7 cellular contexts compared by ENCODE assay signal in the genomic region with DNA sequence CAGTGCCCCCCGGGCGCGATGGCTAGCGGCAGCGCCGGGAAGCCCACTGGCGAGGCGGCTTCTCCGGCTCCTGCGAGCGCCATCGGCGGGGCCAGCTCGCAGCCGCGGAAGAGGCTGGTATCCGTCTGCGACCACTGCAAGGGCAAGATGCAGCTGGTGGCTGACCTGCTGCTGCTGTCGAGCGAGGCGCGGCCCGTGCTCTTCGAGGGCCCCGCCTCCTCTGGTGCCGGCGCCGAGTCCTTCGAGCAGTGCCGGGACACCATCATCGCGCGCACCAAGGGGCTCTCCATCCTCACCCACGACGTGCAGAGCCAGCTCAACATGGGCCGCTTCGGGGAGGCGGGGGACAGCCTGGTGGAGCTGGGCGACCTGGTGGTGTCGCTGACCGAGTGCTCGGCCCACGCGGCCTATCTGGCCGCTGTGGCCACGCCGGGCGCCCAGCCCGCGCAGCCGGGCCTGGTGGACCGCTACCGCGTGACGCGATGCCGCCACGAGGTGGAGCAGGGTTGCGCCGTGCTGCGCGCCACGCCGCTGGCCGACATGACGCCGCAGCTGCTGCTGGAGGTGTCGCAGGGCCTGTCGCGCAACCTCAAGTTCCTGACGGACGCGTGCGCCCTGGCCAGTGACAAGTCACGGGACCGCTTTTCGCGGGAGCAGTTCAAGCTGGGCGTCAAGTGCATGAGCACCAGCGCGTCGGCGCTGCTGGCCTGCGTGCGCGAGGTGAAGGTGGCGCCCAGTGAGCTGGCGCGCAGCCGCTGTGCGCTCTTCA. TPM values are rescaled to one million over a fixed set of nuclear protein-coding genes. Genes with fewer than 3 reads are reported as not detected.
A peak's percentile ranks its signal among the peaks of the same experiment; 100 is the strongest.
DNase-seq lines count a peak whose midpoint lies in the region; ATAC-seq and TF ChIP-seq lines count a peak whose summit lies in the region.

No MANE protein-coding gene starts in this region.

- no peak for TF ChIP-seq CTCF in H9 (conservative IDR thresholded peaks at IDR 0.05)

- intact Hi-C loops in activated CD4-positive, alpha-beta memory T cell treated with anti-CD3 and anti-CD28 coated beads for 36 hours (cut with micrococcal nuclease), result no loop called here
- intact Hi-C loops in right cardiac atrium (cut with DNase I), result loop anchor here in 3 of 4 donors (5.0 to 10.0 kb wide), 2 partner anchors 92 to 95 kb away; no protein-coding TSS in a partner anchor

- no peaks in the 10 kb centered on the region for H3K9me3 ChIP-seq in H9 (ENCODE audit: control insufficient read depth, low read depth, low read length)
- H3K9me3 ChIP-seq in right cardiac atrium (ENCODE audit: control insufficient read depth, low read length), result no peaks in the 10 kb centered on the region
- no peaks in the 10 kb centered on the region for H3K9me3 ChIP-seq in skeletal muscle tissue (ENCODE audit: control insufficient read depth in 3 of 3, low read length in 3 of 3)

- no peak overlapping the region for H4K8ac ChIP-seq in H9 (replicated peaks; ENCODE audit: insufficient read length, low read depth, low read length)

- peaks cover 9 to 18% of the 10 kb centered on the region in 2 experiments for H3K4me1 Mint-ChIP-seq in H9
- peaks cover 49% of the 10 kb centered on the region for H3K4me1 Mint-ChIP-seq in activated CD4-positive, alpha-beta memory T cell treated with anti-CD3 and anti-CD28 coated beads for 36 hours (ENCODE audit: low read depth)

- peak overlapping the region; percentile 61 to 73 for H3K4me3 Mint-ChIP-seq in H9
- H3K4me3 Mint-ChIP-seq in activated CD4-positive, alpha-beta memory T cell treated with anti-CD3 and anti-CD28 coated beads for 36 hours, result peak overlapping the region; percentile 71

- H3K36me3 Mint-ChIP-seq in H9 (ENCODE audit: insufficient read depth in 1 of 3, low read depth in 3 of 3), result peaks cover 3 to 8% (median 6%) of the 10 kb centered on the region in 3 experiments; a peak in 3 of 7 replicates
- peaks cover 16% of the 10 kb centered on the region for H3K36me3 Mint-ChIP-seq in activated CD4-positive, alpha-beta memory T cell treated with anti-CD3 and anti-CD28 coated beads for 36 hours

- no peak overlapping the region for H2BK5ac ChIP-seq in H9 (ENCODE audit: insufficient read length, low read length)

- no peaks in the 10 kb centered on the region for H3K27me3 ChIP-seq in H9 (ENCODE audit: insufficient read depth, low read length)
- no peaks in the 10 kb centered on the region for H3K27me3 ChIP-seq in right cardiac atrium (ENCODE audit: control insufficient read depth, insufficient read depth)
- peaks cover 13 to 22% (median 20%) of the 10 kb centered on the region in 3 donors for H3K27me3 ChIP-seq in skeletal muscle tissue (ENCODE audit: control insufficient read depth in 3 of 3, insufficient read depth in 3 of 3, low read length in 3 of 3)

- no peak overlapping the region for H3K4ac ChIP-seq in H9 (ENCODE audit: low read depth, low read length)

- H2AFZ ChIP-seq in H9 (ENCODE audit: low read length), result no peak overlapping the region

- ATAC-seq in right cardiac atrium (peak in 1 of 2 donors; percentile 5), GM21529 (IDR thresholded peaks at IDR 0.05; ENCODE audit: unreplicated experiment) (no peak), GM21390 (IDR thresholded peaks at IDR 0.05; ENCODE audit: unreplicated experiment) (no peak)

- H3K23ac ChIP-seq in H9 (ENCODE audit: insufficient read length, low read depth, low read length), result no peak overlapping the region

- POLR2A ChIA-PET in activated CD4-positive, alpha-beta memory T cell treated with anti-CD3 and anti-CD28 coated beads for 36 hours (lab: Charles Lee), result interaction anchor here (1.2 to 3.0 kb wide), 7 partner anchors 11 to 1031 kb away, joined by 3 to 22 read pairs (median 6); partner anchors contain the start of gene BCL2A1

- H3K27ac ChIP-seq in H9 (ENCODE audit: insufficient read length, low read depth, low read length) (no peak overlapping the region), right cardiac atrium (ENCODE audit: low read length) (peak overlapping the region; percentile 92), skeletal muscle tissue (ENCODE audit: low read depth, low read length) (peak overlapping the region; percentile 91)

- no peaks in the 10 kb centered on the region for H3K9me3 Mint-ChIP-seq in H9
- no peaks in the 10 kb centered on the region for H3K9me3 Mint-ChIP-seq in activated CD4-positive, alpha-beta memory T cell treated with anti-CD3 and anti-CD28 coated beads for 36 hours

- no peak overlapping the region for H3T11ph ChIP-seq in H9 (ENCODE audit: low read length)

- no peak overlapping the region for H3K14ac ChIP-seq in H9 (ENCODE audit: insufficient read depth, low read length)

- H2BK15ac ChIP-seq in H9 (ENCODE audit: low read depth, low read length), result no peak overlapping the region

- H3K56ac ChIP-seq in H9 (ENCODE audit: insufficient read length, low read depth, low read length), result no peak overlapping the region

- no peak overlapping the region for H2BK20ac ChIP-seq in H9 (ENCODE audit: low read depth, low read length, poor library complexity, severe bottlenecking)

- no peak overlapping the region for H4K91ac ChIP-seq in H9 (ENCODE audit: insufficient read length, low read depth, low read length)

- H3K4me3 ChIP-seq in right cardiac atrium (ENCODE audit: low read length) (peak overlapping the region; percentile 87), skeletal muscle tissue (ENCODE audit: low read length in 3 of 3) (peak overlapping the region; percentile 43 to 70 (median 58))

- H3K18ac ChIP-seq in H9 (ENCODE audit: insufficient read length, low read depth, low read length), result no peak overlapping the region

- peaks cover 16% of the 10 kb centered on the region for H3K23me2 ChIP-seq in H9 (ENCODE audit: insufficient read length, low read depth, low read length, poor library complexity, severe bottlenecking)

- peaks cover 3% of the 10 kb centered on the region for H4K20me1 ChIP-seq in H9 (ENCODE audit: control insufficient read depth, insufficient read depth, insufficient read length)

- no peak overlapping the region for H2BK12ac ChIP-seq in H9 (ENCODE audit: insufficient read length, low read depth, low read length)

- H3K79me1 ChIP-seq in H9 (ENCODE audit: insufficient read depth, low read depth, low read length, poor library complexity, severe bottlenecking), result no peaks in the 10 kb centered on the region

- no peaks in the 10 kb centered on the region for H3K4me1 ChIP-seq in H9 (ENCODE audit: insufficient read depth, low read length)
- no peaks in the 10 kb centered on the region for H3K4me1 ChIP-seq in right cardiac atrium (ENCODE audit: control insufficient read depth, insufficient read depth, low read length)
- peaks cover 8 to 13% (median 13%) of the 10 kb centered on the region in 3 donors for H3K4me1 ChIP-seq in skeletal muscle tissue (ENCODE audit: control insufficient read depth in 3 of 3, insufficient read depth in 3 of 3, low read length in 3 of 3)

- H3K4me2 ChIP-seq in H9 (ENCODE audit: insufficient read depth, insufficient read length, low read length), result peak overlapping the region; percentile 55

- no CpG with 5 or more reads among the region's 91 CpGs for WGBS in H9 (ENCODE audit: extremely low coverage, insufficient read length, low lambda C conversion rate)
- 40% methylated on average over 91 of the region's 91 CpGs for whole genome bisulfite sequencing in right cardiac atrium

- no peaks in the 10 kb centered on the region; the same call in 1 of the 2 replicates for H3K27me3 Mint-ChIP-seq in H9 (ENCODE audit: low read depth)
- no peaks in the 10 kb centered on the region for H3K27me3 Mint-ChIP-seq in activated CD4-positive, alpha-beta memory T cell treated with anti-CD3 and anti-CD28 coated beads for 36 hours

- CTCF ChIA-PET in activated CD4-positive, alpha-beta memory T cell treated with anti-CD3 and anti-CD28 coated beads for 36 hours (lab: Charles Lee), result interaction anchor here (1.1 to 6.3 kb wide), 4 partner anchors 10 to 264 kb away, joined by 4 to 53 read pairs (median 5); no protein-coding TSS in a partner anchor

- H4K5ac ChIP-seq in H9 (ENCODE audit: insufficient read length, low read depth, low read length), result no peak overlapping the region

- H3K9ac ChIP-seq in H9 (ENCODE audit: extremely low read depth, insufficient read length, low read length), result no peak overlapping the region
- H3K9ac ChIP-seq in skeletal muscle tissue (ENCODE audit: low read depth in 1 of 3, low read length in 3 of 3), result peak overlapping the region in 1 of 3 donors; percentile 81

- DNase-seq in H9 (peak; percentile 63), right cardiac atrium (peak; percentile 38 to 74 (median 74)), COR-L47 (lab: John Stamatoyannopoulos, UW) (no peak)
- no peak for DNase-seq in activated CD4-positive, alpha-beta memory T cell treated with anti-CD3 and anti-CD28 coated beads for 36 hours

- no peak overlapping the region for H3K27ac Mint-ChIP-seq in H9
- H3K27ac Mint-ChIP-seq in activated CD4-positive, alpha-beta memory T cell treated with anti-CD3 and anti-CD28 coated beads for 36 hours, result no peak overlapping the region

- peaks cover 2% of the 10 kb centered on the region; the same call in 1 of the 2 replicates for H3K79me2 ChIP-seq in H9 (ENCODE audit: insufficient read depth, low read length)

- H2BK120ac ChIP-seq in H9 (ENCODE audit: low read depth, low read length, poor library complexity, severe bottlenecking), result no peak overlapping the region

- H3K36me3 ChIP-seq in skeletal muscle tissue (ENCODE audit: control insufficient read depth in 3 of 3, insufficient read depth in 3 of 3, low read length in 3 of 3), result peaks cover 0 to 2% (median 0%) of the 10 kb centered on the region in 3 donors

- H2AK5ac ChIP-seq in H9 (ENCODE audit: insufficient read length, low read length), result no peak overlapping the region

RNA-seq across cellular contexts. Expression of gene TLNRD1, which starts 1.7 kb away (rescaled TPM):
- 19.3 and 20.2 TPM in 2 replicates for total RNA-seq in H9 (2021)
- 10 to 100 TPM; 23.5 to 25.4 TPM for total RNA-seq in activated CD4-positive, alpha-beta memory T cell treated with anti-CD3 and anti-CD28 coated beads for 36 hours
- total RNA-seq in right cardiac atrium, result 10 to 100 TPM in 1 of 4 donors, 1 to 10 TPM in 3; 6.7 to 17.2 (median 7.3) TPM
- 4.8 TPM for polyA plus RNA-seq in right cardiac atrium
- total RNA-seq in skeletal muscle tissue, result 5.7 TPM

RNA-seq across cellular contexts. Expression of gene MESD, which starts 12.8 kb away (rescaled TPM):
- total RNA-seq in H9 (2021) (29.1 and 30.1 TPM in 2 replicates), right cardiac atrium (10 to 100 TPM; 15.7 to 18.9 (median 17.3) TPM), skeletal muscle tissue (17.2 TPM)
- total RNA-seq in activated CD4-positive, alpha-beta memory T cell treated with anti-CD3 and anti-CD28 coated beads for 36 hours, result 10 to 100 TPM; 20.0 to 20.5 TPM
- 13.2 TPM for polyA plus RNA-seq in right cardiac atrium

Comparison
In these comparisons a context has a peak if more than half of its experiments do, and no peak if none do; other contexts are left out.
1. DNase-seq: peak in H9 (single experiment) and right cardiac atrium (3 of 3); none in activated CD4-positive, alpha-beta memory T cell treated with anti-CD3 and anti-CD28 coated beads for 36 hours (single experiment) and COR-L47 (single experiment).